Comparison of ENCODE assay signal across 8 cellular contexts in genomic region chr3:59857589-59858346, GRCh38.
DNase-seq lines count a peak whose midpoint lies in the region; ATAC-seq and TF ChIP-seq lines count a peak whose summit lies in the region.

No MANE protein-coding gene starts in this region.

- H3K9me3 Mint-ChIP-seq in endodermal cell: peaks cover 9% of the 10 kb centered on the region

- no peaks in the 10 kb centered on the region for H3K4me1 ChIP-seq in endodermal cell (ENCODE audit: control insufficient read depth, insufficient read depth, low read length)

- H3K9me3 ChIP-seq in endodermal cell (ENCODE audit: control insufficient read depth, low read length): no peaks in the 10 kb centered on the region

- H3K27ac ChIP-seq in endodermal cell (ENCODE audit: low read depth, low read length): no peak overlapping the region

- H3K36me3 ChIP-seq in endodermal cell (ENCODE audit: control insufficient read depth, insufficient read depth, low read length): no peaks in the 10 kb centered on the region

- no peaks in the 10 kb centered on the region for H3K27me3 ChIP-seq in endodermal cell (ENCODE audit: control insufficient read depth, insufficient read depth, low read length, poor library complexity, severe bottlenecking)

- H3K36me3 Mint-ChIP-seq in endodermal cell (ENCODE audit: low read depth): no peaks in the 10 kb centered on the region

- peak; percentile 68 for DNase-seq in COR-L47 (lab: John Stamatoyannopoulos, UW)
- peak; percentile 85 for DNase-seq in NOMO-1 treated with DMSO at 0.1 percent for 48 hours (lab: John Stamatoyannopoulos, UW; ENCODE audit: unreplicated experiment)
- peak; percentile 31 to 55 (median 46) for DNase-seq in activated CD8-positive, alpha-beta memory T cell treated with anti-CD3 and anti-CD28 coated beads for 48 hours (ENCODE audit: low read depth in 2 of 3, low spot score in 2 of 3)
- peak; percentile 88 for DNase-seq in endodermal cell
- DNase-seq in middle frontal gyrus (ENCODE audit: extremely low spot score, low spot score): peak; percentile 76
- DNase-seq in stimulated activated CD8-positive, alpha-beta memory T cell treated with anti-CD3 and anti-CD28 coated beads, Interleukin-4, amount 100 ng/mL, for 4 hours (ENCODE audit: low read depth in 2 of 2, low spot score in 1 of 2): peak; percentile 46 to 61

- peak; percentile 96 for TF ChIP-seq CTCF in endodermal cell (conservative IDR thresholded peaks at IDR 0.05)

- no peaks in the 10 kb centered on the region for H3K27me3 Mint-ChIP-seq in endodermal cell (ENCODE audit: insufficient read depth)

- no peak overlapping the region for H3K4me3 ChIP-seq in endodermal cell (ENCODE audit: low read length)

- H3K9ac ChIP-seq in endodermal cell (ENCODE audit: extremely low read depth, low read length, poor library complexity, severe bottlenecking): no peak overlapping the region

- 30 to 54% methylated on average over 3 to 7 of the region's 7 CpGs for WGBS in endodermal cell (ENCODE audit: insufficient coverage in 1 of 2, insufficient read length in 1 of 2), 2 experiments

- ATAC-seq in GM19468 (IDR thresholded peaks at IDR 0.05; ENCODE audit: extremely low read depth, unreplicated experiment) (peak; percentile 88), HG03571 (IDR thresholded peaks at IDR 0.05; ENCODE audit: unreplicated experiment) (peak; percentile 95)

- no peak overlapping the region for H3K27ac Mint-ChIP-seq in endodermal cell

- peaks cover 11% of the 10 kb centered on the region for H3K4me1 Mint-ChIP-seq in endodermal cell

- no peak overlapping the region for H3K4me3 Mint-ChIP-seq in endodermal cell
